ENCODE assay signal across 7 cellular contexts in genomic region chr10:117777222-117777621, GRCh38.
DNase-seq lines count a peak whose midpoint lies in the region; FAIRE-seq and TF ChIP-seq lines count a peak whose summit lies in the region.
"Not testable (repeated sequence)": the region's sequence is repeated elsewhere in the genome, so short reads cannot be mapped to it uniquely, and the experiment has no call there.

No MANE protein-coding gene starts in this region.

- not testable (repeated sequence) for FAIRE-seq in kidney (lab: Jason Lieb, UNC)

- in situ Hi-C loops in ACHN (cut with HindIII; ENCODE audit: low pct_ligation_motif_present, low pct_unique_long_range_greater_than_20kb, low sequenced_read_pairs), result not testable (repeated sequence)

- TF ChIP-seq CTCF in epithelial cell of proximal tubule (conservative IDR thresholded peaks at IDR 0.05; ENCODE audit: low read depth, low read length); kidney (IDR thresholded peaks at IDR 0.05; ENCODE audit: borderline replicate concordance, extremely low read depth, insufficient read depth): not testable (repeated sequence)

- H3K4me3 ChIP-seq in epithelial cell of proximal tubule (ENCODE audit: low read depth, low read length); kidney (ENCODE audit: low read length in 2 of 2): not testable (repeated sequence)

- not testable (repeated sequence) for H3K36me3 ChIP-seq in kidney (ENCODE audit: control insufficient read depth in 1 of 2, insufficient read depth in 2 of 2, low read length in 2 of 2)

- peak; percentile 47 for DNase-seq in ACHN
- DNase-seq in HK-2 (ENCODE audit: unreplicated experiment), result peak; percentile 4
- peak; percentile 81 for DNase-seq in epithelial cell of proximal tubule (ENCODE audit: low read depth)
- DNase-seq in kidney, result not testable (repeated sequence)
- DNase-seq in kidney glomerular epithelial cell (lab: John Stamatoyannopoulos, UW), result peak; percentile 64
- DNase-seq in left kidney (ENCODE audit: low read depth, low spot score), result peak; percentile 44
- DNase-seq in renal cortical epithelial cell (ENCODE audit: low read depth), result peak; percentile 91

- intact Hi-C loops in kidney (cut with DNase I), result not testable (repeated sequence)

- H3K27ac ChIP-seq in kidney (ENCODE audit: low read depth in 2 of 2, low read length in 2 of 2), result peak overlapping the region; percentile 48 to 78

- peaks cover 27 to 30% of the 10 kb centered on the region in 2 donors for H3K4me1 ChIP-seq in kidney (ENCODE audit: control insufficient read depth in 1 of 2, insufficient read depth in 1 of 2, low read depth in 1 of 2, low read length in 2 of 2)

- not testable (repeated sequence) for H3K9ac ChIP-seq in kidney (ENCODE audit: low read length in 2 of 2)

- not testable (repeated sequence) for H3K9me3 ChIP-seq in kidney (ENCODE audit: control insufficient read depth in 1 of 2, low read length in 2 of 2)
